ENCODE assay signal across 26 cellular contexts in genomic region chr2:131658769-131659131, GRCh38.
"Had no signal": no experiment of that assay in that cellular context is flagged by ENCODE, and none has a peak within 500 bp of the region (broad histone marks: within the 10 kb centered on the region; RNA-seq: fewer than 3 reads in every experiment).

No MANE protein-coding gene starts in this region.

- H3K9ac ChIP-seq: parathyroid adenoma had no signal

- H3K27ac ChIP-seq: colonic mucosa, esophagus muscularis mucosa, foreskin keratinocyte, gastroesophageal sphincter, hepatocyte, parathyroid adenoma, right lobe of liver, transverse colon, upper lobe of right lung, uterus had no signal

- H3K4me3 ChIP-seq: colonic mucosa, esophagus muscularis mucosa, gastroesophageal sphincter, heart left ventricle, hepatocyte, right lobe of liver, smooth muscle cell, transverse colon, upper lobe of right lung, uterus had no signal

- H3K4me1 ChIP-seq: colonic mucosa, foreskin keratinocyte, gastroesophageal sphincter, parathyroid adenoma, right lobe of liver, transverse colon, upper lobe of right lung, uterus had no signal

- DNase-seq: colonic mucosa; effector memory CD4-positive, alpha-beta T cell; foreskin keratinocyte; mesenchymal stem cell; midbrain; naive thymus-derived CD8-positive, alpha-beta T cell; nephron progenitor cell; occipital lobe; right lobe of liver; stimulated activated CD4-positive, alpha-beta T cell treated with anti-CD3 and anti-CD28 coated beads, Interleukin-12 subunit alpha, Interleukin-12 subunit beta, amount 100 ng/mL, for 4 hours; stimulated activated CD4-positive, alpha-beta T cell treated with anti-CD3 and anti-CD28 coated beads, Interleukin-1b, Interleukin-23, amount 100 ng/mL, for 48 hours; stimulated activated CD4-positive, alpha-beta T cell treated with anti-CD3 and anti-CD28 coated beads, Interleukin-4, amount 100 ng/mL, for 1 hour; stimulated activated CD8-positive, alpha-beta memory T cell treated with anti-CD3 and anti-CD28 coated beads, Interleukin-4, amount 100 ng/mL, for 48 hours; stimulated activated naive CD4-positive, alpha-beta T cell treated with Interleukin-2 at 50 U/mL for 16 hours; transverse colon; upper lobe of right lung; uterus had no signal

- H3K9me3 ChIP-seq: colonic mucosa, esophagus muscularis mucosa, gastroesophageal sphincter, heart left ventricle, right lobe of liver, transverse colon, upper lobe of right lung, uterus had no signal

- FAIRE-seq: endothelial cell of umbilical vein, kidney had no signal

- H3K4me2 ChIP-seq: hepatocyte, smooth muscle cell had no signal

- H2AFZ ChIP-seq: hepatocyte, parathyroid adenoma had no signal

- H3K36me3 ChIP-seq: colonic mucosa, esophagus muscularis mucosa, gastroesophageal sphincter, heart left ventricle, right lobe of liver, transverse colon, upper lobe of right lung, uterus had no signal

- H3K79me2 ChIP-seq: hepatocyte, parathyroid adenoma had no signal

- ATAC-seq: foreskin keratinocyte; gastroesophageal sphincter; heart left ventricle; left lobe of liver; naive thymus-derived CD8-positive, alpha-beta T cell; upper lobe of right lung had no signal

- H3K27me3 ChIP-seq: colonic mucosa, foreskin keratinocyte, hepatocyte, right lobe of liver, upper lobe of right lung, uterus had no signal
